In the genomic region with DNA sequence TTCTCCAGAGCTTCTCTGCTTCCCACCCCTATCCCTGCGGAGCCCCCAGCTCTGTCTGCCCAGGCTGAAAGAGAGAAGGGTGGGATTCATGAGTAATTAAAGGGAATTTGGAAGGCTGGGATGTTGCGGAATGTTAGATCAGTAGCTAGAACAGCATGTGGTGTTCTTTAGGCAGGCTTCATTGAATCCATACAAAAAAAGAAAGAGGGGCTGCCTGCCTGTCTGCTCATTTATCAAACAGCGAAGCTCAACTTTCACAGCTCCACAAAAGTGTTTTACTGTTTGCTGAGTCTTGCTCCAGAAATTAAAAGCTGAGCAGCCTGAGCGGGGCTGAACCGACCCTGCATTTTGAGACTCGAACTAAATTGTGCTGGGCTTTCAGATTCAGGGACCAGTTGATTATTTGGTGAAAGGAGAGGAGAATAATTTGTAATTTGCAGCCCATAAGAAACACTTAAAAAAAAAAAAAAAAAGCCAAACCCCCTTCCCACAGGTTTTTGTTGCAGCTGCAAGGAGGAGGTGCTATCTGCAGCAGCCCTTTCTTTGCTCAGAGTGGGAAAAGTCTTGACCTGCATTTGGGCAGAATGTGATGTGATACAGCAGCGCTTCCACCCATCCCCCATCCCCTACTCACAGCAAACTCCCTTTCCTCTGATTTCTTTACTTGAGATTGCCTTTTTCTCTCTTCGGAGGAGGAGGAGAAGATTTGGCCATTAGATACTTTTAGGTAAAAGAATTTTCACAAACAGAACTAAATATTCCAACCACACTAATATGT, we compare ENCODE assay signal across 1 cellular context.
TF ChIP-seq lines count a peak whose summit lies in the region.

No MANE protein-coding gene starts in this region.

TF ChIP-seq in GM12878, 131 proteins besides CTCF, POLR2A, EP300 and RAD21 (continued from another document):
- TF ChIP-seq FOS (IDR thresholded peaks at IDR 0.05; ENCODE audit: borderline replicate concordance, extremely low read depth, insufficient read length) (no peak), GABPA (IDR thresholded peaks at IDR 0.05; ENCODE audit: low read depth) (no peak)
